12 cellular contexts compared by ENCODE assay signal in genomic region chrX:31323658-31324057, GRCh38.
DNase-seq lines count a peak whose midpoint lies in the region; ATAC-seq and TF ChIP-seq lines count a peak whose summit lies in the region.
"Had no signal": no experiment of that assay in that cellular context is flagged by ENCODE, and none has a peak within 500 bp of the region (broad histone marks: within the 10 kb centered on the region; RNA-seq: fewer than 3 reads in every experiment).

No MANE protein-coding gene starts in this region.

- H3K36me3 Mint-ChIP-seq in CD4-positive, alpha-beta memory T cell, result no peaks in the 10 kb centered on the region
- no peaks in the 10 kb centered on the region for H3K36me3 Mint-ChIP-seq in nephron progenitor cell (ENCODE audit: low read depth)

- ATAC-seq in GM19463 (IDR thresholded peaks at IDR 0.05; ENCODE audit: unreplicated experiment) (peak; percentile 83), HG02981 (IDR thresholded peaks at IDR 0.05; ENCODE audit: unreplicated experiment) (peak; percentile 97), HG02588 (IDR thresholded peaks at IDR 0.05; ENCODE audit: unreplicated experiment) (no peak)
- ATAC-seq: T-helper 17 cell had no signal

- no peaks in the 10 kb centered on the region for H3K9me3 ChIP-seq in CD4-positive, alpha-beta memory T cell (ENCODE audit: control insufficient read depth in 1 of 2, low read length in 2 of 2)
- H3K9me3 ChIP-seq: right atrium auricular region had no signal

- no peak overlapping the region for H3K27ac ChIP-seq in CD4-positive, alpha-beta memory T cell (ENCODE audit: low read depth, low read length)
- H3K27ac ChIP-seq: right atrium auricular region had no signal

- no peak overlapping the region for H3K4me3 ChIP-seq in CD4-positive, alpha-beta memory T cell (ENCODE audit: low read length in 2 of 2)
- H3K4me3 ChIP-seq: right atrium auricular region had no signal

- DNase-seq in GM13976 (ENCODE audit: low spot score), result peak; percentile 30
- peak; percentile 24 to 73 for DNase-seq in NCI-H2081 (lab: John Stamatoyannopoulos, UW)
- DNase-seq in CD4-positive, alpha-beta memory T cell, result no peak
- DNase-seq in nephron progenitor cell, result no peak
- DNase-seq in NCI-H774 (lab: John Stamatoyannopoulos, UW), result no peak
- DNase-seq: AML-193, NCI-H446, T-helper 17 cell had no signal

- H3K4me1 Mint-ChIP-seq in CD4-positive, alpha-beta memory T cell, result no peaks in the 10 kb centered on the region
- peaks cover 5% of the 10 kb centered on the region for H3K4me1 Mint-ChIP-seq in nephron progenitor cell
- H3K4me1 Mint-ChIP-seq: T-helper 17 cell had no signal

- in situ Hi-C loops in GM13976 (cut with MboI; ENCODE audit: low sequenced_read_pairs, unreplicated experiment), result no loop called here

- intact Hi-C loops in CD4-positive, alpha-beta memory T cell (cut with micrococcal nuclease), result no loop called here

- H3K27me3 Mint-ChIP-seq in CD4-positive, alpha-beta memory T cell, result no peaks in the 10 kb centered on the region
- H3K27me3 Mint-ChIP-seq in nephron progenitor cell (ENCODE audit: low read depth, poor library complexity), result no peaks in the 10 kb centered on the region
- H3K27me3 Mint-ChIP-seq: T-helper 17 cell had no signal

- no peak overlapping the region for H3K4me3 Mint-ChIP-seq in CD4-positive, alpha-beta memory T cell
- H3K4me3 Mint-ChIP-seq in nephron progenitor cell, result no peak overlapping the region
- H3K4me3 Mint-ChIP-seq: T-helper 17 cell had no signal

- POLR2A ChIA-PET in CD4-positive, alpha-beta memory T cell (lab: Charles Lee; ENCODE audit: partially characterized antibody), result no interaction called here

- H3K9me3 Mint-ChIP-seq in CD4-positive, alpha-beta memory T cell, result peaks cover 0 to 2% (median 0%) of the 10 kb centered on the region in 8 donors
- H3K9me3 Mint-ChIP-seq in nephron progenitor cell, result peaks cover 22% of the 10 kb centered on the region

- TF ChIP-seq CTCF in GM13976 (IDR thresholded peaks at IDR 0.05; ENCODE audit: borderline replicate concordance, control extremely low read depth, extremely low read depth, insufficient read depth, missing control alignments) (no peak), nephron progenitor cell (IDR thresholded peaks at IDR 0.05) (no peak)

- H3K4me1 ChIP-seq in CD4-positive, alpha-beta memory T cell (ENCODE audit: insufficient read depth, low read length), result no peaks in the 10 kb centered on the region

- H3K27ac Mint-ChIP-seq in CD4-positive, alpha-beta memory T cell, result no peak overlapping the region
- H3K27ac Mint-ChIP-seq in nephron progenitor cell, result no peak overlapping the region
- H3K27ac Mint-ChIP-seq: T-helper 17 cell had no signal

- H3K27me3 ChIP-seq in CD4-positive, alpha-beta memory T cell (ENCODE audit: insufficient read depth, low read length), result no peaks in the 10 kb centered on the region
- H3K27me3 ChIP-seq: right atrium auricular region had no signal

- H3K36me3 ChIP-seq in CD4-positive, alpha-beta memory T cell (ENCODE audit: insufficient read depth, low read length), result no peaks in the 10 kb centered on the region
- H3K36me3 ChIP-seq: right atrium auricular region had no signal

- CTCF ChIA-PET in CD4-positive, alpha-beta memory T cell (lab: Charles Lee; ENCODE audit: partially characterized antibody), result no interaction called here

Comparison
In these comparisons a context has a peak if more than half of its experiments do, and no peak if none do; other contexts are left out.
1. DNase-seq: peak in GM13976 (single experiment) and NCI-H2081 (2 of 2); none in CD4-positive, alpha-beta memory T cell (0 of 5), nephron progenitor cell (single experiment) and NCI-H774 (single experiment).